Comparison of ENCODE assay signal across 13 cellular contexts in the genomic region with DNA sequence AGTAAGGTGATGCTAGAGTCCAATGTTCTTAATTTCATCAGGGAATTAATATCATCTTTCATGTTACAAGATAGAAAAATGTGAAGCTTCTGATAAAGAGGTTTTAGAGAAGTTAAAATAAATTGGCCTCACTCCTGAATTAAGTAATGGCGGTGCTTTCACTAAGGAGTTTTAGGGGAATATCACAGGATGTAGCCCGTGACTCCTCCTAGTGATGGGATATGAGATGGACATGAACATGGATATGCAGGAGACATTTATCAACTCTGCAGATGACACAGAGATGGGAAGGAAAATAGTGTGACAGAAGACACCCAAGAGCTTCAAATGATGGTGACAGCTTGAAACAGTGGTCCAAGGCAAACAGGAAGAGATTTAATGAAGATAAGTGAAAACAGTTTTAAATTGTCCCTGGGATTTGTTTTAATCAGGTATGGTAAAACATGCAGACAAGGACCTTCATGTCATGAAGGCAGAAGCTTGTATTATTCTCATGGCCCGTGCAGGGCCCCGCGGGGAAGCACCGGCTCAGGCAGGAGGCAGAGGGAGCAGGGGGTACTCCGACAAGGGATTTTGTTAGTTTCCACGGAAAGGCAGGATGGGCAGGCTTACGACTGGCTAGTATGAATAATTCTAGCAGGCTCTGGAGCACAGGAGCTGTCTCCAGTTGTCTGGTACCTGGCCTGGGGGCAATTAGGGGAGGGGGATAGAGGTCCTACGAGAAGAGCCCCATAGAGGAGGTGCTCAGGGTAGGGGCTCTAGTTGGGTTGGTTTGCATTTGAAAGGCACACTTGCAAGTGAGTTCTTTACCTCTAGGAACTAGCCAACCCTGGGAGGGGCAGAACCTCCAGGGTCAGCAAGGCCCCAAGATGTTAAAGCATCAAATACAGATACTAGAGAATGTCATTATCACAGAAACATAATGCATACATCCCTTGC. TPM values are rescaled to one million over a fixed set of nuclear protein-coding genes. Genes with fewer than 3 reads are reported as not detected.
DNase-seq lines count a peak whose midpoint lies in the region; ATAC-seq and TF ChIP-seq lines count a peak whose summit lies in the region.
"Had no signal": no experiment of that assay in that cellular context is flagged by ENCODE, and none has a peak within 500 bp of the region (broad histone marks: within the 10 kb centered on the region; RNA-seq: fewer than 3 reads in every experiment).

No MANE protein-coding gene starts in this region.

- H3K27ac Mint-ChIP-seq in chondrocyte (ENCODE audit: unreplicated experiment): no peak overlapping the region
- H3K27ac Mint-ChIP-seq: memory B cell had no signal

- H3K4me3 Mint-ChIP-seq in chondrocyte (ENCODE audit: unreplicated experiment): no peak overlapping the region
- H3K4me3 Mint-ChIP-seq: memory B cell had no signal

- no peak for ATAC-seq in HG03097 (IDR thresholded peaks at IDR 0.05; ENCODE audit: low FRiP score, unreplicated experiment)
- ATAC-seq: heart left ventricle, sciatic nerve had no signal

- no peaks in the 10 kb centered on the region for H3K36me3 Mint-ChIP-seq in chondrocyte (ENCODE audit: low read depth)
- H3K36me3 Mint-ChIP-seq: memory B cell had no signal

- no peaks in the 10 kb centered on the region for H3K9me3 ChIP-seq in liver (ENCODE audit: control insufficient read depth in 4 of 4, low read length in 3 of 4)
- H3K9me3 ChIP-seq: heart left ventricle had no signal

- peaks cover 6% of the 10 kb centered on the region for H3K9me3 Mint-ChIP-seq in chondrocyte (ENCODE audit: low read depth)
- H3K9me3 Mint-ChIP-seq: memory B cell had no signal

- TF ChIP-seq CTCF in chondrocyte (IDR thresholded peaks at IDR 0.05) (peak; percentile 68), liver (IDR thresholded peaks at IDR 0.05; ENCODE audit: low read depth, low read length, missing input control) (peak; percentile 22)

- H3K4me3 ChIP-seq in liver (ENCODE audit: low read depth in 1 of 3, low read length in 3 of 3): no peak overlapping the region
- H3K4me3 ChIP-seq: heart left ventricle had no signal

- H3K9ac ChIP-seq in liver (ENCODE audit: low read depth in 1 of 2, low read length in 2 of 2): no peak overlapping the region

- H3K36me3 ChIP-seq in liver (ENCODE audit: control insufficient read depth in 4 of 4, insufficient read depth in 3 of 4, low read depth in 1 of 4, low read length in 3 of 4): no peaks in the 10 kb centered on the region
- H3K36me3 ChIP-seq: heart left ventricle had no signal

- TF ChIP-seq RAD21 in liver (IDR thresholded peaks at IDR 0.05): peak; percentile 61 to 77

- H3K27me3 Mint-ChIP-seq in chondrocyte (ENCODE audit: low read depth): no peaks in the 10 kb centered on the region

- H3K4me1 ChIP-seq in liver (ENCODE audit: control insufficient read depth in 4 of 4, insufficient read depth in 4 of 4, low read length in 3 of 4): no peaks in the 10 kb centered on the region
- H3K4me1 ChIP-seq: heart left ventricle had no signal

- WGBS in liver: 75% methylated on average over 10 of the region's 10 CpGs

- no peak overlapping the region for H3K27ac ChIP-seq in liver (ENCODE audit: low read depth in 1 of 2, low read length in 2 of 2)
- H3K27ac ChIP-seq: heart left ventricle had no signal

- H3K27me3 ChIP-seq in liver (ENCODE audit: control insufficient read depth in 4 of 4, insufficient read depth in 4 of 4, low read length in 3 of 4): no peaks in the 10 kb centered on the region
- H3K27me3 ChIP-seq: heart left ventricle had no signal

- H3K4me1 Mint-ChIP-seq in chondrocyte (ENCODE audit: low read depth): peaks cover 13% of the 10 kb centered on the region
- H3K4me1 Mint-ChIP-seq: memory B cell had no signal

- DNase-seq in Daoy (ENCODE audit: low read depth) (peak; percentile 10), NCI-H69 (lab: John Stamatoyannopoulos, UW) (peak; percentile 39), chondrocyte (ENCODE audit: low spot score) (no peak), T-helper 1 cell (no peak), T1000 (lab: John Stamatoyannopoulos, UW) (no peak)
- no peak for DNase-seq in stimulated activated CD4-positive, alpha-beta T cell treated with anti-CD3 and anti-CD28 coated beads, Interleukin-15, amount 100 ng/mL, for 24 hours
- DNase-seq: activated CD4-positive, CD25-positive, alpha-beta regulatory T cell; heart left ventricle; NCI-H1436 had no signal

TF ChIP-seq in liver, 16 proteins besides CTCF, POLR2A, EP300 and RAD21:
- TF ChIP-seq, protein P1, sequence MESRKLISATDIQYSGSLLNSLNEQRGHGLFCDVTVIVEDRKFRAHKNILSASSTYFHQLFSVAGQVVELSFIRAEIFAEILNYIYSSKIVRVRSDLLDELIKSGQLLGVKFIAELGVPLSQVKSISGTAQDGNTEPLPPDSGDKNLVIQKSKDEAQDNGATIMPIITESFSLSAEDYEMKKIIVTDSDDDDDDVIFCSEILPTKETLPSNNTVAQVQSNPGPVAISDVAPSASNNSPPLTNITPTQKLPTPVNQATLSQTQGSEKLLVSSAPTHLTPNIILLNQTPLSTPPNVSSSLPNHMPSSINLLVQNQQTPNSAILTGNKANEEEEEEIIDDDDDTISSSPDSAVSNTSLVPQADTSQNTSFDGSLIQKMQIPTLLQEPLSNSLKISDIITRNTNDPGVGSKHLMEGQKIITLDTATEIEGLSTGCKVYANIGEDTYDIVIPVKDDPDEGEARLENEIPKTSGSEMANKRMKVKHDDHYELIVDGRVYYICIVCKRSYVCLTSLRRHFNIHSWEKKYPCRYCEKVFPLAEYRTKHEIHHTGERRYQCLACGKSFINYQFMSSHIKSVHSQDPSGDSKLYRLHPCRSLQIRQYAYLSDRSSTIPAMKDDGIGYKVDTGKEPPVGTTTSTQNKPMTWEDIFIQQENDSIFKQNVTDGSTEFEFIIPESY (IDR thresholded peaks at IDR 0.05): no peak
- no peak for TF ChIP-seq FOXA1 (IDR thresholded peaks at IDR 0.05)
- TF ChIP-seq NR2F2 (IDR thresholded peaks at IDR 0.05): no peak
- no peak for TF ChIP-seq JUND (IDR thresholded peaks at IDR 0.05)
- TF ChIP-seq FOXA2 (IDR thresholded peaks at IDR 0.05): no peak
- TF ChIP-seq HNF4G (IDR thresholded peaks at IDR 0.05): no peak
- TF ChIP-seq RXRA (IDR thresholded peaks at IDR 0.05): no peak
- TF ChIP-seq, protein P2, sequence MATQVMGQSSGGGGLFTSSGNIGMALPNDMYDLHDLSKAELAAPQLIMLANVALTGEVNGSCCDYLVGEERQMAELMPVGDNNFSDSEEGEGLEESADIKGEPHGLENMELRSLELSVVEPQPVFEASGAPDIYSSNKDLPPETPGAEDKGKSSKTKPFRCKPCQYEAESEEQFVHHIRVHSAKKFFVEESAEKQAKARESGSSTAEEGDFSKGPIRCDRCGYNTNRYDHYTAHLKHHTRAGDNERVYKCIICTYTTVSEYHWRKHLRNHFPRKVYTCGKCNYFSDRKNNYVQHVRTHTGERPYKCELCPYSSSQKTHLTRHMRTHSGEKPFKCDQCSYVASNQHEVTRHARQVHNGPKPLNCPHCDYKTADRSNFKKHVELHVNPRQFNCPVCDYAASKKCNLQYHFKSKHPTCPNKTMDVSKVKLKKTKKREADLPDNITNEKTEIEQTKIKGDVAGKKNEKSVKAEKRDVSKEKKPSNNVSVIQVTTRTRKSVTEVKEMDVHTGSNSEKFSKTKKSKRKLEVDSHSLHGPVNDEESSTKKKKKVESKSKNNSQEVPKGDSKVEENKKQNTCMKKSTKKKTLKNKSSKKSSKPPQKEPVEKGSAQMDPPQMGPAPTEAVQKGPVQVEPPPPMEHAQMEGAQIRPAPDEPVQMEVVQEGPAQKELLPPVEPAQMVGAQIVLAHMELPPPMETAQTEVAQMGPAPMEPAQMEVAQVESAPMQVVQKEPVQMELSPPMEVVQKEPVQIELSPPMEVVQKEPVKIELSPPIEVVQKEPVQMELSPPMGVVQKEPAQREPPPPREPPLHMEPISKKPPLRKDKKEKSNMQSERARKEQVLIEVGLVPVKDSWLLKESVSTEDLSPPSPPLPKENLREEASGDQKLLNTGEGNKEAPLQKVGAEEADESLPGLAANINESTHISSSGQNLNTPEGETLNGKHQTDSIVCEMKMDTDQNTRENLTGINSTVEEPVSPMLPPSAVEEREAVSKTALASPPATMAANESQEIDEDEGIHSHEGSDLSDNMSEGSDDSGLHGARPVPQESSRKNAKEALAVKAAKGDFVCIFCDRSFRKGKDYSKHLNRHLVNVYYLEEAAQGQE (IDR thresholded peaks at IDR 0.05): no peak
- TF ChIP-seq HNF4A (conservative IDR thresholded peaks at IDR 0.05): no peak
- TF ChIP-seq, protein P3, sequence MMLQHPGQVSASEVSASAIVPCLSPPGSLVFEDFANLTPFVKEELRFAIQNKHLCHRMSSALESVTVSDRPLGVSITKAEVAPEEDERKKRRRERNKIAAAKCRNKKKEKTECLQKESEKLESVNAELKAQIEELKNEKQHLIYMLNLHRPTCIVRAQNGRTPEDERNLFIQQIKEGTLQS (IDR thresholded peaks at IDR 0.05): no peak
- TF ChIP-seq, protein P4, sequence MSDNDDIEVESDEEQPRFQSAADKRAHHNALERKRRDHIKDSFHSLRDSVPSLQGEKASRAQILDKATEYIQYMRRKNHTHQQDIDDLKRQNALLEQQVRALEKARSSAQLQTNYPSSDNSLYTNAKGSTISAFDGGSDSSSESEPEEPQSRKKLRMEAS (IDR thresholded peaks at IDR 0.05): no peak
- TF ChIP-seq GABPA (IDR thresholded peaks at IDR 0.05 in 1 of 2, conservative IDR thresholded peaks at IDR 0.05 in 1 of 2): no peak
- no peak for TF ChIP-seq EGR1 (IDR thresholded peaks at IDR 0.05; ENCODE audit: low read depth in 2 of 2)
- no peak for TF ChIP-seq TAF1 (conservative IDR thresholded peaks at IDR 0.05)
- TF ChIP-seq SP1 (IDR thresholded peaks at IDR 0.05): no peak
- no peak for TF ChIP-seq YY1 (IDR thresholded peaks at IDR 0.05)

RNA-seq across cellular contexts. Expression of a gene that starts 38.7 kb away (rescaled TPM):
- 5.0 and 5.2 TPM in 2 replicates for total RNA-seq in Daoy (2014; rRNA removed; shearing (Covaris generic))
- total RNA-seq in chondrocyte (237 to 331 TPM (median 328 TPM) in 3 replicates), liver (10 to 100 TPM; 29.4 to 62.6 TPM)
- 10 to 100 TPM; 28.4 to 50.2 TPM for polyA plus RNA-seq in liver

Comparison
In these comparisons a context has a peak if more than half of its experiments do, and no peak if none do; other contexts are left out.
1. DNase-seq: peak in Daoy (single experiment) and NCI-H69 (single experiment); none in chondrocyte (single experiment), stimulated activated CD4-positive, alpha-beta T cell treated with anti-CD3 and anti-CD28 coated beads, Interleukin-15, amount 100 ng/mL, for 24 hours (single experiment), T-helper 1 cell (0 of 5) and T1000 (single experiment).